ENCODE assay signal across 8 cellular contexts in genomic region chr2:101308432-101309210, GRCh38. TPM values are rescaled to one million over a fixed set of nuclear protein-coding genes. Genes with fewer than 3 reads are reported as not detected.
DNase-seq lines count a peak whose midpoint lies in the region; ATAC-seq and TF ChIP-seq lines count a peak whose summit lies in the region.

RNF149 (minus strand) TSS chr2:101308701; CDS start chr2:101308588, 113 bp downstream.

- peak within 1 kb of the TSS; percentile 95 for H3K27ac ChIP-seq in CD4-positive, alpha-beta T cell (ENCODE audit: low read depth, low read length)
- peak within 1 kb of the TSS; percentile 90 for H3K27ac ChIP-seq in duodenal mucosa (ENCODE audit: low read depth, low read length)
- peak within 1 kb of the TSS; percentile 95 for H3K27ac ChIP-seq in lower lobe of right lung

- H3K36me3 Mint-ChIP-seq in CD4-positive, alpha-beta T cell (ENCODE audit: low read depth), result peaks cover 43% of the 10 kb centered on the region
- H3K36me3 Mint-ChIP-seq in activated CD4-positive, alpha-beta memory T cell treated with anti-CD3 and anti-CD28 coated beads for 36 hours, result peaks cover 24% of the 10 kb centered on the region

- H3K4me3 ChIP-seq in duodenal mucosa (ENCODE audit: low read depth in 1 of 2, low read length in 2 of 2) (peak within 1 kb of the TSS; percentile 79 to 93), lower lobe of right lung (peak within 1 kb of the TSS; percentile 93)

- TF ChIP-seq CTCF in CD4-positive, alpha-beta T cell (IDR thresholded peaks at IDR 0.05), result no peak
- TF ChIP-seq CTCF in lower lobe of right lung (IDR thresholded peaks at IDR 0.05), result no peak

- CTCF ChIA-PET in CD4-positive, alpha-beta T cell (lab: Charles Lee), result interaction anchor here (0.9 to 1.2 kb wide), 3 partner anchors 9 to 389 kb away, joined by 3 read pairs; partner anchors contain the start of gene MAP4K4
- CTCF ChIA-PET in activated CD4-positive, alpha-beta memory T cell treated with anti-CD3 and anti-CD28 coated beads for 36 hours (lab: Charles Lee), result interaction anchor here (0.6 to 1.7 kb wide), 9 partner anchors 8 to 697 kb away, joined by 3 to 9 read pairs (median 4); no protein-coding TSS in a partner anchor

- DNase-seq in CD4-positive, alpha-beta T cell, result peak; percentile 82 to 94 (median 90)
- DNase-seq in HK-2 (ENCODE audit: unreplicated experiment), result peak; percentile 94
- peak; percentile 71 for DNase-seq in NCI-H82 treated with DMSO at 0.1 percent for 48 hours (lab: John Stamatoyannopoulos, UW; ENCODE audit: unreplicated experiment)
- peak; percentile 92 for DNase-seq in activated CD4-positive, alpha-beta memory T cell treated with anti-CD3 and anti-CD28 coated beads for 36 hours
- DNase-seq in lower lobe of right lung, result peak; percentile 97
- DNase-seq in stimulated activated CD4-positive, alpha-beta T cell treated with anti-CD3 and anti-CD28 coated beads, TNF-alpha, amount 100 ng/mL, for 24 hours (ENCODE audit: low read depth in 3 of 3), result peak; percentile 73 to 86 (median 81)

- H3K27me3 Mint-ChIP-seq in CD4-positive, alpha-beta T cell, result no peaks in the 10 kb centered on the region
- no peaks in the 10 kb centered on the region for H3K27me3 Mint-ChIP-seq in activated CD4-positive, alpha-beta memory T cell treated with anti-CD3 and anti-CD28 coated beads for 36 hours

- POLR2A ChIA-PET in CD4-positive, alpha-beta T cell (lab: Charles Lee), result interaction anchor here (0.7 to 2.0 kb wide), 26 partner anchors 8 to 746 kb away, joined by 3 to 79 read pairs (median 4); partner anchors contain the start of genes CNOT11, CREG2, MAP4K4 and PDCL3
- POLR2A ChIA-PET in activated CD4-positive, alpha-beta memory T cell treated with anti-CD3 and anti-CD28 coated beads for 36 hours (lab: Charles Lee), result interaction anchor here (0.6 to 2.0 kb wide), 11 partner anchors 9 to 419 kb away, joined by 3 to 10 read pairs (median 4); partner anchors contain the start of gene CNOT11

- H3K27me3 ChIP-seq in CD4-positive, alpha-beta T cell (ENCODE audit: control insufficient read depth, insufficient read depth, low read length), result no peaks in the 10 kb centered on the region
- H3K27me3 ChIP-seq in duodenal mucosa (ENCODE audit: control insufficient read depth in 1 of 2, insufficient read depth in 2 of 2, low read length in 2 of 2) (no peaks in the 10 kb centered on the region), lower lobe of right lung (ENCODE audit: low read depth) (no peaks in the 10 kb centered on the region)

- H3K9me3 ChIP-seq in CD4-positive, alpha-beta T cell (ENCODE audit: control insufficient read depth, low read length), result no peaks in the 10 kb centered on the region
- no peaks in the 10 kb centered on the region for H3K9me3 ChIP-seq in duodenal mucosa (ENCODE audit: control insufficient read depth in 1 of 2, low read length in 2 of 2)
- H3K9me3 ChIP-seq in lower lobe of right lung, result no peaks in the 10 kb centered on the region

- H3K27ac Mint-ChIP-seq in CD4-positive, alpha-beta T cell, result peak within 1 kb of the TSS; percentile 96
- H3K27ac Mint-ChIP-seq in activated CD4-positive, alpha-beta memory T cell treated with anti-CD3 and anti-CD28 coated beads for 36 hours, result peak within 1 kb of the TSS; percentile 97

- ATAC-seq in CD4-positive, alpha-beta T cell (ENCODE audit: poor library complexity), result peak; percentile 56
- ATAC-seq in GM19452 (IDR thresholded peaks at IDR 0.05; ENCODE audit: unreplicated experiment), result peak; percentile 53
- ATAC-seq in lower lobe of right lung, result peak; percentile 94 to 96

- peaks cover 0 to 8% of the 10 kb centered on the region in 2 donors for H3K36me3 ChIP-seq in duodenal mucosa (ENCODE audit: control insufficient read depth in 1 of 2, insufficient read depth in 2 of 2, low read length in 2 of 2)
- no peaks in the 10 kb centered on the region for H3K36me3 ChIP-seq in lower lobe of right lung

- H3K4me3 Mint-ChIP-seq in CD4-positive, alpha-beta T cell, result peak within 1 kb of the TSS; percentile 98
- H3K4me3 Mint-ChIP-seq in activated CD4-positive, alpha-beta memory T cell treated with anti-CD3 and anti-CD28 coated beads for 36 hours, result peak within 1 kb of the TSS; percentile 98

- peaks cover 79% of the 10 kb centered on the region for H3K4me1 Mint-ChIP-seq in CD4-positive, alpha-beta T cell (ENCODE audit: low read depth)
- H3K4me1 Mint-ChIP-seq in activated CD4-positive, alpha-beta memory T cell treated with anti-CD3 and anti-CD28 coated beads for 36 hours (ENCODE audit: low read depth), result peaks cover 65% of the 10 kb centered on the region

- peaks cover 43 to 53% of the 10 kb centered on the region in 2 donors for H3K4me1 ChIP-seq in duodenal mucosa (ENCODE audit: control insufficient read depth in 1 of 2, insufficient read depth in 2 of 2, low read length in 2 of 2)
- H3K4me1 ChIP-seq in lower lobe of right lung, result peaks cover 46% of the 10 kb centered on the region

- H3K9me3 Mint-ChIP-seq in CD4-positive, alpha-beta T cell, result no peaks in the 10 kb centered on the region
- H3K9me3 Mint-ChIP-seq in activated CD4-positive, alpha-beta memory T cell treated with anti-CD3 and anti-CD28 coated beads for 36 hours, result no peaks in the 10 kb centered on the region

- H3K9ac ChIP-seq in duodenal mucosa (ENCODE audit: low read depth in 1 of 2, low read length in 2 of 2), result peak within 1 kb of the TSS; percentile 95 to 98

- intact Hi-C loops in CD4-positive, alpha-beta T cell (cut with DNase I, micrococcal nuclease), result loop anchor here (1.0 to 5.0 kb wide), 4 partner anchors 34 to 389 kb away; partner anchors contain the start of genes CNOT11 (in 1 of the 2) and MAP4K4 (in 1 of the 2)
- intact Hi-C loops in activated CD4-positive, alpha-beta memory T cell treated with anti-CD3 and anti-CD28 coated beads for 36 hours (cut with micrococcal nuclease), result loop anchor here (5.0 kb wide), 2 partner anchors 306 to 409 kb away; partner anchors contain the start of gene RPL31
- intact Hi-C loops in lower lobe of right lung (cut with DNase I), result no loop called here

RNA-seq across cellular contexts. Expression of gene RNF149, which starts in this region (rescaled TPM):
- 100 to 1,000 TPM; 139 to 150 TPM for total RNA-seq in CD4-positive, alpha-beta T cell
- 10 to 100 TPM; 42.1 to 46.9 TPM for total RNA-seq in activated CD4-positive, alpha-beta memory T cell treated with anti-CD3 and anti-CD28 coated beads for 36 hours
- total RNA-seq in lower lobe of right lung, result 158 TPM

Comparison
In these comparisons a context has a peak if more than half of its experiments do, and no peak if none do; other contexts are left out.
1. Peak in every context shown above with its lines: DNase-seq, ATAC-seq, H3K4me3 ChIP-seq and H3K27ac ChIP-seq.